16 cellular contexts compared by ENCODE assay signal in the genomic region with DNA sequence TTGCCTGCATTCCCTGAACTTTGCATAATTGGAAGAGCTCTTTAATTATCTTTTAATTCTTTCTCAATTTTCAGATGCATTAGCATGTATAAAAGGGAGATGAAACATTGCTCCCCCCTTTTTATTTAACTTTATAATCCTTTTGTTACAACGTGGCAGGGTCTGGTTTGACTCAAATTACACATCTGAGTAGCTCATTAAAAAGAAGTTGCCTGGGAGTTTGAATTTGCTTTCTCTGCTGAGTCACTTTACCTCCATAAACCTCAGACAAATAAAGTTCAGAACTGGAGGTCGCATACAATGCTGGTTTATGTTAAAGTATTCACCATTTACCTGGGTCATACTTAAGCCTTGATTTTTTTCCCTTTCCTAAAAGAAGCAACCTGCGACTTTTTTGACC.
"Had no signal": no experiment of that assay in that cellular context is flagged by ENCODE, and none has a peak within 500 bp of the region (broad histone marks: within the 10 kb centered on the region; RNA-seq: fewer than 3 reads in every experiment).

No MANE protein-coding gene starts in this region.

- H3K36me3 Mint-ChIP-seq: natural killer cell had no signal

- ATAC-seq: activated T-helper 17 cell treated with anti-CD3 and anti-CD28 coated beads, Interleukin-2, amount 50 U/mL, for 72 hours; effector memory CD8-positive, alpha-beta T cell; left colon; natural killer cell had no signal

- DNase-seq: activated CD4-positive, alpha-beta T cell treated with anti-CD3 and anti-CD28 coated beads, Interleukin-2, amount 10 ng/mL, durations not matched to agents 7 days and 5 days; activated CD4-positive, CD25-positive, alpha-beta regulatory T cell; activated naive CD4-positive, alpha-beta T cell treated with anti-CD3 and anti-CD28 coated beads for 36 hours; activated T-cell treated with anti-CD3 and anti-CD28 coated beads for 4 hours; brain microvascular endothelial cell; effector memory CD8-positive, alpha-beta T cell; left colon; natural killer cell; occipital lobe; stimulated activated CD4-positive, alpha-beta T cell treated with anti-CD3 and anti-CD28 coated beads, Interleukin-4, amount 100 ng/mL, for 4 hours; stomach; T-helper 2 cell; uterus had no signal

- H3K4me3 ChIP-seq: stomach, thoracic aorta, uterus had no signal

- H3K36me3 ChIP-seq: brain microvascular endothelial cell, stomach, thoracic aorta, uterus had no signal

- H3K27ac ChIP-seq: brain microvascular endothelial cell, stomach, thoracic aorta, uterus had no signal

- H3K9me3 ChIP-seq: stomach, thoracic aorta, uterus had no signal

- H3K4me1 ChIP-seq: stomach, uterus had no signal

- H3K9me3 Mint-ChIP-seq: activated CD4-positive, alpha-beta T cell treated with anti-CD3 and anti-CD28 coated beads, Interleukin-2, amount 10 ng/mL, durations not matched to agents 7 days and 5 days; activated naive CD4-positive, alpha-beta T cell treated with anti-CD3 and anti-CD28 coated beads for 36 hours; activated T-helper 17 cell treated with anti-CD3 and anti-CD28 coated beads, Interleukin-2, amount 50 U/mL, for 72 hours; dendritic cell treated with granulocyte-macrophage colony-stimulating factor and Interleukin-4, amounts not matched to agents 40 ng/mL and 50 ng/mL, for 4 days; effector memory CD8-positive, alpha-beta T cell; natural killer cell had no signal

- H3K27ac Mint-ChIP-seq: activated CD4-positive, alpha-beta T cell treated with anti-CD3 and anti-CD28 coated beads, Interleukin-2, amount 10 ng/mL, durations not matched to agents 7 days and 5 days; activated naive CD4-positive, alpha-beta T cell treated with anti-CD3 and anti-CD28 coated beads for 36 hours; activated T-helper 17 cell treated with anti-CD3 and anti-CD28 coated beads, Interleukin-2, amount 50 U/mL, for 72 hours; dendritic cell treated with granulocyte-macrophage colony-stimulating factor and Interleukin-4, amounts not matched to agents 40 ng/mL and 50 ng/mL, for 4 days; effector memory CD8-positive, alpha-beta T cell; natural killer cell had no signal

- H3K27me3 ChIP-seq: brain microvascular endothelial cell, uterus had no signal

- H3K4me1 Mint-ChIP-seq: activated CD4-positive, alpha-beta T cell treated with anti-CD3 and anti-CD28 coated beads, Interleukin-2, amount 10 ng/mL, durations not matched to agents 7 days and 5 days; activated T-helper 17 cell treated with anti-CD3 and anti-CD28 coated beads, Interleukin-2, amount 50 U/mL, for 72 hours; natural killer cell had no signal

- H3K4me3 Mint-ChIP-seq: activated CD4-positive, alpha-beta T cell treated with anti-CD3 and anti-CD28 coated beads, Interleukin-2, amount 10 ng/mL, durations not matched to agents 7 days and 5 days; activated naive CD4-positive, alpha-beta T cell treated with anti-CD3 and anti-CD28 coated beads for 36 hours; activated T-helper 17 cell treated with anti-CD3 and anti-CD28 coated beads, Interleukin-2, amount 50 U/mL, for 72 hours; dendritic cell treated with granulocyte-macrophage colony-stimulating factor and Interleukin-4, amounts not matched to agents 40 ng/mL and 50 ng/mL, for 4 days; effector memory CD8-positive, alpha-beta T cell; natural killer cell had no signal
